8 cellular contexts compared by ENCODE assay signal in genomic region chr12:4307593-4308333, GRCh38. TPM values are rescaled to one million over a fixed set of nuclear protein-coding genes. Genes with fewer than 3 reads are reported as not detected.
DNase-seq lines count a peak whose midpoint lies in the region; ATAC-seq and TF ChIP-seq lines count a peak whose summit lies in the region.

No MANE protein-coding gene starts in this region.

- no peak for ATAC-seq in GM21381 (IDR thresholded peaks at IDR 0.05; ENCODE audit: unreplicated experiment)
- ATAC-seq in HG03520 (IDR thresholded peaks at IDR 0.05; ENCODE audit: unreplicated experiment): no peak

- H3K79me2 ChIP-seq in OCI-LY7 (ENCODE audit: insufficient read depth, low read depth, low read length): no peaks in the 10 kb centered on the region

- no peak overlapping the region for H3K4me2 ChIP-seq in OCI-LY7 (ENCODE audit: low read length)

- H3K4me3 ChIP-seq in OCI-LY7 (ENCODE audit: low read depth, low read length, poor library complexity, severe bottlenecking): no peak overlapping the region
- H3K4me3 ChIP-seq in coronary artery: peak overlapping the region; percentile 37
- peak overlapping the region; percentile 21 for H3K4me3 ChIP-seq in kidney epithelial cell (ENCODE audit: low read depth, low read length)
- H3K4me3 ChIP-seq in stomach: peak overlapping the region in 1 of 4 donors; percentile 9

- BruUV-seq in OCI-LY7 (replicated peaks; lab: Mats Ljungman, UMichigan): no TSS peak

- 20 to 36% (median 24%) methylated on average over 24 to 25 of the region's 25 CpGs for WGBS in stomach, 5 donors

- H3K4me1 ChIP-seq in OCI-LY7 (ENCODE audit: insufficient read depth, low read length, poor library complexity, severe bottlenecking) (no peaks in the 10 kb centered on the region), stomach (peaks cover 0 to 30% (median 14%) of the 10 kb centered on the region in 4 donors)

- TF ChIP-seq POLR2A in stomach (IDR thresholded peaks at IDR 0.05): no peak

- POLR2A ChIA-PET in OCI-LY7 (lab: Charles Lee): no interaction called here

- DNase-seq in DMS114 treated with DMSO at 0.1 percent for 48 hours (lab: John Stamatoyannopoulos, UW; ENCODE audit: unreplicated experiment) (peak; percentile 83), HuH-7 (ENCODE audit: low spot score) (peak; percentile 75), OCI-LY7 (ENCODE audit: low spot score) (peak; percentile 33), coronary artery (ENCODE audit: low spot score) (no peak), kidney epithelial cell (ENCODE audit: low read depth) (peak; percentile 72), stomach (peak; percentile 77)

- H3K27me3 ChIP-seq in kidney epithelial cell (ENCODE audit: control insufficient read depth, insufficient read depth, low read length): no peaks in the 10 kb centered on the region
- no peaks in the 10 kb centered on the region for H3K27me3 ChIP-seq in stomach

- intact Hi-C loops in OCI-LY7 (cut with micrococcal nuclease; ENCODE audit: unreplicated experiment) (loop anchor here (5.0 kb wide), 1 partner anchor 220 kb away; no protein-coding TSS in a partner anchor), stomach (cut with DNase I; ENCODE audit: low total_unique reads) (no loop called here)

- CTCF ChIA-PET in OCI-LY7 (lab: Charles Lee; ENCODE audit: unreplicated experiment): interaction anchor here (0.6 kb wide), 1 partner anchor 496 kb away, joined by 3 read pairs; no protein-coding TSS in a partner anchor

- no peak overlapping the region for H2AFZ ChIP-seq in OCI-LY7 (ENCODE audit: low read length)

- H3K9me2 ChIP-seq in OCI-LY7 (ENCODE audit: insufficient read depth, low read length): no peaks in the 10 kb centered on the region

- TF ChIP-seq CTCF in OCI-LY7 (conservative IDR thresholded peaks at IDR 0.05; ENCODE audit: low read length) (peak; percentile 63), coronary artery (IDR thresholded peaks at IDR 0.05) (peak; percentile 86), kidney epithelial cell (IDR thresholded peaks at IDR 0.05; ENCODE audit: insufficient read depth, low read length, poor library complexity, severe bottlenecking) (peak; percentile 74), stomach (IDR thresholded peaks at IDR 0.05) (peak in 5 of 7 experiments; percentile 50 to 73 (median 58))

- no peak overlapping the region for H3K27ac ChIP-seq in OCI-LY7 (ENCODE audit: low read depth, low read length, poor library complexity, severe bottlenecking)
- H3K27ac ChIP-seq in coronary artery: no peak overlapping the region
- H3K27ac ChIP-seq in stomach: peak overlapping the region in 2 of 5 donors; percentile 52 to 58

- H3K36me3 ChIP-seq in OCI-LY7 (ENCODE audit: insufficient read depth, low read length) (no peaks in the 10 kb centered on the region), kidney epithelial cell (ENCODE audit: control insufficient read depth, insufficient read depth, low read length) (no peaks in the 10 kb centered on the region), stomach (peaks cover 0 to 17% (median 13%) of the 10 kb centered on the region in 4 donors)

- no peak for TF ChIP-seq EP300 in stomach (IDR thresholded peaks at IDR 0.05)

- H3K9me3 ChIP-seq in OCI-LY7 (ENCODE audit: low read length) (no peaks in the 10 kb centered on the region), stomach (no peaks in the 10 kb centered on the region)

- H4K20me1 ChIP-seq in OCI-LY7 (ENCODE audit: insufficient read depth, low read length): no peaks in the 10 kb centered on the region

RNA-seq across cellular contexts. Expression of gene TIGAR, which starts 13.2 kb away (rescaled TPM):
- total RNA-seq in OCI-LY7 (2014; rRNA removed; shearing (Covaris generic)): 8.0 and 15.4 TPM in 2 replicates
- total RNA-seq in OCI-LY7 (2022): 18.2 and 24.7 TPM in 2 replicates
- total RNA-seq in kidney epithelial cell: 17.3 and 18.3 TPM in 2 replicates
- 100 to 1,000 TPM in 1 of 5 donors, 1 to 10 TPM in 2, under 1 TPM in 1, not detected in 1; 0.45 to 149 (median 5.1) TPM for total RNA-seq in stomach
- 1 to 10 TPM; 2.1 to 9.2 (median 5.5) TPM for polyA plus RNA-seq in stomach

RNA-seq across cellular contexts. Expression of gene CCND2, which starts 34.2 kb away (rescaled TPM):
- not detected in 2 replicates for total RNA-seq in OCI-LY7 (2014; rRNA removed; shearing (Covaris generic))
- not detected in 2 replicates for total RNA-seq in OCI-LY7 (2022)
- 88.3 and 91.0 TPM in 2 replicates for total RNA-seq in kidney epithelial cell
- 10 to 100 TPM; 27.4 to 89.0 (median 49.1) TPM for total RNA-seq in stomach
- polyA plus RNA-seq in stomach: 1 to 10 TPM; 5.5 to 8.3 (median 7.0) TPM

Comparison
In these comparisons a context has a peak if more than half of its experiments do, and no peak if none do; other contexts are left out.
1. RNA of gene CCND2, which starts 34.2 kb away (total RNA-seq): 88.3 to 91.0 TPM in kidney epithelial cell and 27.4 to 89.0 TPM in stomach; not detected in OCI-LY7; every median in the first group is over 10 times any median in the second.
2. Peak in every context shown above with its lines, with median percentiles within 50 percentile points of each other: CTCF ChIP-seq.